Comparison of ENCODE assay signal across 11 cellular contexts in genomic region chr2:127065299-127065931, GRCh38. TPM values are rescaled to one million over a fixed set of nuclear protein-coding genes. Genes with fewer than 3 reads are reported as not detected.
A peak's percentile ranks its signal among the peaks of the same experiment; 100 is the strongest.
DNase-seq lines count a peak whose midpoint lies in the region; ATAC-seq, FAIRE-seq and TF ChIP-seq lines count a peak whose summit lies in the region.
"Had no signal": no experiment of that assay in that cellular context is flagged by ENCODE, and none has a peak within 500 bp of the region (broad histone marks: within the 10 kb centered on the region; RNA-seq: fewer than 3 reads in every experiment).

No MANE protein-coding gene starts in this region.

- H3K4me3 ChIP-seq in astrocyte (ENCODE audit: insufficient read depth, low read depth, low read length) (no peak overlapping the region), transverse colon (no peak overlapping the region)
- H3K4me3 ChIP-seq: cardiac muscle cell had no signal

- no peak for ATAC-seq in activated T-cell treated with anti-CD3 and anti-CD28 coated beads, Interleukin-2, amount 50 U/mL, for 72 hours (replicated peaks in 1 of 2)
- no peak for ATAC-seq in GM18511 (IDR thresholded peaks at IDR 0.05; ENCODE audit: unreplicated experiment)

- peak overlapping the region; percentile 66 for H3K9ac ChIP-seq in astrocyte (ENCODE audit: low read length)

- H3K36me3 Mint-ChIP-seq in activated T-cell treated with anti-CD3 and anti-CD28 coated beads, Interleukin-2, amount 50 U/mL, for 72 hours (ENCODE audit: insufficient read depth in 2 of 2): peaks cover 0 to 1% of the 10 kb centered on the region in 2 donors
- H3K36me3 Mint-ChIP-seq in astrocyte (ENCODE audit: low read depth, unreplicated experiment) (peaks cover 6% of the 10 kb centered on the region), mesothelial cell of epicardium (peaks cover 8% of the 10 kb centered on the region)

- WGBS in transverse colon (ENCODE audit: low coverage in 1 of 2), 2 donors: 89 to 100% methylated on average over 1 to 13 of the region's 13 CpGs

- H3K27ac Mint-ChIP-seq in activated T-cell treated with anti-CD3 and anti-CD28 coated beads, Interleukin-2, amount 50 U/mL, for 72 hours: peak overlapping the region; percentile 82
- peak overlapping the region; percentile 53 for H3K27ac Mint-ChIP-seq in astrocyte (ENCODE audit: unreplicated experiment)
- H3K27ac Mint-ChIP-seq in mesothelial cell of epicardium: peak overlapping the region; percentile 67
- H3K27ac Mint-ChIP-seq: activated B cell treated with CpG ODN at 0.5 μM for 24 hours had no signal

- H3K27ac ChIP-seq in astrocyte (ENCODE audit: low read depth, low read length) (peak overlapping the region; percentile 84), transverse colon (peak overlapping the region; percentile 50 to 64 (median 60))
- H3K27ac ChIP-seq: cardiac muscle cell had no signal

- H3K4me1 ChIP-seq in astrocyte (ENCODE audit: insufficient read depth, low read length) (peaks cover 28% of the 10 kb centered on the region), transverse colon (peaks cover 6 to 30% (median 18%) of the 10 kb centered on the region in 4 donors)

- no peak overlapping the region for H2AFZ ChIP-seq in astrocyte (ENCODE audit: low read depth, low read length)

- in situ Hi-C loops in transverse colon (cut with MboI; ENCODE audit: low pct_ligation_motif_present in 1 of 4, low pct_unique_long_range_greater_than_20kb in 1 of 4, low sequenced_read_pairs in 3 of 4): no loop called here

- H3K36me3 ChIP-seq in astrocyte (ENCODE audit: insufficient read depth, low read length) (no peaks in the 10 kb centered on the region), transverse colon (no peaks in the 10 kb centered on the region)
- H3K36me3 ChIP-seq: cardiac muscle cell had no signal

- no peak for FAIRE-seq in astrocyte (lab: Jason Lieb, UNC)

- no peak for TF ChIP-seq EP300 in transverse colon (IDR thresholded peaks at IDR 0.05; ENCODE audit: low read depth)

- peaks cover 34% of the 10 kb centered on the region for H3K4me1 Mint-ChIP-seq in activated T-cell treated with anti-CD3 and anti-CD28 coated beads, Interleukin-2, amount 50 U/mL, for 72 hours (ENCODE audit: low read depth)
- H3K4me1 Mint-ChIP-seq in astrocyte (ENCODE audit: low read depth, unreplicated experiment) (peaks cover 22% of the 10 kb centered on the region), mesothelial cell of epicardium (peaks cover 18% of the 10 kb centered on the region)

- intact Hi-C loops in transverse colon (cut with DNase I; ENCODE audit: low total_unique reads): no loop called here

- H3K9me3 Mint-ChIP-seq in activated T-cell treated with anti-CD3 and anti-CD28 coated beads, Interleukin-2, amount 50 U/mL, for 72 hours: no peaks in the 10 kb centered on the region
- H3K9me3 Mint-ChIP-seq in astrocyte (ENCODE audit: unreplicated experiment) (no peaks in the 10 kb centered on the region), mesothelial cell of epicardium (no peaks in the 10 kb centered on the region)
- H3K9me3 Mint-ChIP-seq: activated B cell treated with CpG ODN at 0.5 μM for 24 hours had no signal

- H4K20me1 ChIP-seq in astrocyte (ENCODE audit: insufficient read depth, low read length): peaks cover 4% of the 10 kb centered on the region

- DNase-seq in activated T-cell treated with anti-CD3 and anti-CD28 coated beads, Interleukin-2, amount 50 U/mL, for 72 hours: no peak
- no peak for DNase-seq in activated T-cell treated with anti-CD3 and anti-CD28 coated beads, Interleukin-2, amount 50 U/mL, for 1 hour
- DNase-seq in astrocyte (ENCODE audit: low read depth): no peak
- no peak for DNase-seq in mesothelial cell of epicardium (ENCODE audit: low spot score in 2 of 2, unreplicated experiment in 2 of 2)
- no peak for DNase-seq in transverse colon
- DNase-seq in NCI-H1417 treated with DMSO at 0.1 percent for 48 hours (lab: John Stamatoyannopoulos, UW): no peak
- DNase-seq in DMS114 treated with DMSO at 0.1 percent for 48 hours (lab: John Stamatoyannopoulos, UW; ENCODE audit: unreplicated experiment): no peak
- DNase-seq: activated B cell treated with CpG ODN at 0.5 μM for 24 hours, NCI-H526 treated with DMSO at 0.1 percent for 48 hours had no signal

- H3K27me3 ChIP-seq in astrocyte (ENCODE audit: insufficient read depth, low read length): no peaks in the 10 kb centered on the region
- no peaks in the 10 kb centered on the region for H3K27me3 ChIP-seq in transverse colon
- H3K27me3 ChIP-seq: cardiac muscle cell had no signal

- TF ChIP-seq POLR2A in transverse colon (IDR thresholded peaks at IDR 0.05): no peak

- H3K4me2 ChIP-seq in astrocyte (ENCODE audit: low read length): peak overlapping the region; percentile 69

- H3K79me2 ChIP-seq in astrocyte (ENCODE audit: insufficient read depth, low read length): no peaks in the 10 kb centered on the region

- TF ChIP-seq CTCF in astrocyte (IDR thresholded peaks at IDR 0.05; ENCODE audit: insufficient read depth, low read depth, low read length) (no peak), mesothelial cell of epicardium (IDR thresholded peaks at IDR 0.05; ENCODE audit: unreplicated experiment) (no peak), transverse colon (IDR thresholded peaks at IDR 0.05) (no peak)

- H3K9me3 ChIP-seq in astrocyte (ENCODE audit: insufficient read depth, low read depth, low read length) (no peaks in the 10 kb centered on the region), transverse colon (no peaks in the 10 kb centered on the region)

- H3K27me3 Mint-ChIP-seq in activated T-cell treated with anti-CD3 and anti-CD28 coated beads, Interleukin-2, amount 50 U/mL, for 72 hours (ENCODE audit: low read depth): no peaks in the 10 kb centered on the region
- no peaks in the 10 kb centered on the region for H3K27me3 Mint-ChIP-seq in astrocyte (ENCODE audit: low read depth, unreplicated experiment)
- no peaks in the 10 kb centered on the region for H3K27me3 Mint-ChIP-seq in mesothelial cell of epicardium (ENCODE audit: low read depth)
- H3K27me3 Mint-ChIP-seq: activated B cell treated with CpG ODN at 0.5 μM for 24 hours had no signal

- H3K4me3 Mint-ChIP-seq in activated T-cell treated with anti-CD3 and anti-CD28 coated beads, Interleukin-2, amount 50 U/mL, for 72 hours: peak overlapping the region; percentile 31 to 62
- H3K4me3 Mint-ChIP-seq in astrocyte (ENCODE audit: unreplicated experiment) (no peak overlapping the region), mesothelial cell of epicardium (no peak overlapping the region)
- H3K4me3 Mint-ChIP-seq: activated B cell treated with CpG ODN at 0.5 μM for 24 hours had no signal

RNA-seq across cellular contexts. Expression of gene BIN1, which starts 41.5 kb away (rescaled TPM):
- total RNA-seq in activated T-cell treated with anti-CD3 and anti-CD28 coated beads, Interleukin-2, amount 50 U/mL, for 72 hours: 100 to 1,000 TPM in 1 of 2 donors, 10 to 100 TPM in 1; 87.3 to 127 TPM
- total RNA-seq in astrocyte: 50.2 and 51.0 TPM in 2 replicates
- total RNA-seq in mesothelial cell of epicardium: 45.7 to 47.4 TPM (median 46.2 TPM) in 3 replicates
- total RNA-seq in transverse colon: 10 to 100 TPM; 33.3 to 39.7 (median 38.4) TPM

Comparison
In these comparisons a context has a peak if more than half of its experiments do, and no peak if none do; other contexts are left out.
1. H3K4me3 Mint-ChIP-seq: peak in activated T-cell treated with anti-CD3 and anti-CD28 coated beads, Interleukin-2, amount 50 U/mL, for 72 hours (2 of 2); none in astrocyte (single experiment) and mesothelial cell of epicardium (single experiment).
2. Peak in every context shown above with its lines, with median percentiles within 50 percentile points of each other: H3K27ac Mint-ChIP-seq.